ENCODE assay signal across 1 cellular context in the genomic region with DNA sequence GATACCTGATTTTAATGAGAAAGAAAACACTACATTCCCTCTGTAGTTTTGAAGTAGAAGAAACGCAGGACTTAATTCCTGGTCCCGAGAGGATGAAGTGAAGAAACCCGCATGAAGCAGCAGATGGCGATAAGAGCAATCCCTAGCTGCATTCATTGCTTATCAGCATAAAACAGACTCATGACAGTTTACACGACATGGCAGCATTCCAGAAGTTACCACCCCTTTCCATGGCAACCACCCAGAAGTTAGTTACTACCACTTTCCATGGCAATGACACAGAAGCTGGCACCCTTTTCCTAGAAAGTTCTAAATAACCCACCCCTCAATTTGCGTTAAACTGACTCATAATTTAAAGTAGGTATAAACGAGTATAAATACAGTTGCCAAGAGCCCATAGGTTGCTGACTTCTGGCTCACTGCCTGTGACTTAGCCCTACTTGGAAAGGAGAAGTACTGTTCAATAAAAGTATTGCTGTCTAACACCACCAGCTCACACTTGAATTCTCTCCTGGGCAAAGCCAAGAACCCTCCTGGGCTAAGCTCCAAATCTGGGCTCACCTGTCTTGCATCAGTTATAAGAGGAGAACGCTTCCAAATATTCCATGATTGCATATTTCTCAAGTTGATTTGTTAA.
TF ChIP-seq lines count a peak whose summit lies in the region.

No MANE protein-coding gene starts in this region.

TF ChIP-seq in K562, 482 proteins besides CTCF, POLR2A, EP300 and RAD21 (continued from another document and continues in another):
- TF ChIP-seq, protein P1, sequence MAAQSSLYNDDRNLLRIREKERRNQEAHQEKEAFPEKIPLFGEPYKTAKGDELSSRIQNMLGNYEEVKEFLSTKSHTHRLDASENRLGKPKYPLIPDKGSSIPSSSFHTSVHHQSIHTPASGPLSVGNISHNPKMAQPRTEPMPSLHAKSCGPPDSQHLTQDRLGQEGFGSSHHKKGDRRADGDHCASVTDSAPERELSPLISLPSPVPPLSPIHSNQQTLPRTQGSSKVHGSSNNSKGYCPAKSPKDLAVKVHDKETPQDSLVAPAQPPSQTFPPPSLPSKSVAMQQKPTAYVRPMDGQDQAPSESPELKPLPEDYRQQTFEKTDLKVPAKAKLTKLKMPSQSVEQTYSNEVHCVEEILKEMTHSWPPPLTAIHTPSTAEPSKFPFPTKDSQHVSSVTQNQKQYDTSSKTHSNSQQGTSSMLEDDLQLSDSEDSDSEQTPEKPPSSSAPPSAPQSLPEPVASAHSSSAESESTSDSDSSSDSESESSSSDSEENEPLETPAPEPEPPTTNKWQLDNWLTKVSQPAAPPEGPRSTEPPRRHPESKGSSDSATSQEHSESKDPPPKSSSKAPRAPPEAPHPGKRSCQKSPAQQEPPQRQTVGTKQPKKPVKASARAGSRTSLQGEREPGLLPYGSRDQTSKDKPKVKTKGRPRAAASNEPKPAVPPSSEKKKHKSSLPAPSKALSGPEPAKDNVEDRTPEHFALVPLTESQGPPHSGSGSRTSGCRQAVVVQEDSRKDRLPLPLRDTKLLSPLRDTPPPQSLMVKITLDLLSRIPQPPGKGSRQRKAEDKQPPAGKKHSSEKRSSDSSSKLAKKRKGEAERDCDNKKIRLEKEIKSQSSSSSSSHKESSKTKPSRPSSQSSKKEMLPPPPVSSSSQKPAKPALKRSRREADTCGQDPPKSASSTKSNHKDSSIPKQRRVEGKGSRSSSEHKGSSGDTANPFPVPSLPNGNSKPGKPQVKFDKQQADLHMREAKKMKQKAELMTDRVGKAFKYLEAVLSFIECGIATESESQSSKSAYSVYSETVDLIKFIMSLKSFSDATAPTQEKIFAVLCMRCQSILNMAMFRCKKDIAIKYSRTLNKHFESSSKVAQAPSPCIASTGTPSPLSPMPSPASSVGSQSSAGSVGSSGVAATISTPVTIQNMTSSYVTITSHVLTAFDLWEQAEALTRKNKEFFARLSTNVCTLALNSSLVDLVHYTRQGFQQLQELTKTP (IDR thresholded peaks at IDR 0.05; ENCODE audit: low read depth in 1 of 2, partially characterized antibody in 2 of 2), result no peak
- TF ChIP-seq DMBX1 (CRISPR knock-in tag; IDR thresholded peaks at IDR 0.05; ENCODE audit: borderline replicate concordance), result 0 out of 2 replicates have a peak, but pooled peaks have one; percentile 15
- TF ChIP-seq TAF7 (tag; IDR thresholded peaks at IDR 0.05), result no peak
- 0 out of 2 replicates have a peak, but pooled peaks have one; percentile 39 for TF ChIP-seq ILF3 (IDR thresholded peaks at IDR 0.05; ENCODE audit: borderline replicate concordance)
- TF ChIP-seq FOSL1 (tag; conservative IDR thresholded peaks at IDR 0.05), result peak; percentile 63
- no peak for TF ChIP-seq BRD9 (IDR thresholded peaks at IDR 0.05; ENCODE audit: low read depth, partially characterized antibody)
- TF ChIP-seq CBX8 (IDR thresholded peaks at IDR 0.05; ENCODE audit: borderline replicate concordance, extremely low read depth, low read depth, low read length, poor library complexity, severe bottlenecking), result no peak
- TF ChIP-seq HNRNPL (IDR thresholded peaks at IDR 0.05; ENCODE audit: low read depth, low read length), result no peak
- TF ChIP-seq ZNF408 (CRISPR knock-in tag; IDR thresholded peaks at IDR 0.05; ENCODE audit: low read depth), result no peak
- peak; percentile 94 for TF ChIP-seq TAL1 (IDR thresholded peaks at IDR 0.05)
- TF ChIP-seq EWSR1 (IDR thresholded peaks at IDR 0.05; ENCODE audit: borderline replicate concordance, low read depth, partially characterized antibody), result no peak
- TF ChIP-seq KLF16 (IDR thresholded peaks at IDR 0.05), result peak; percentile 81
- no peak for TF ChIP-seq MCM3 (IDR thresholded peaks at IDR 0.05)
- TF ChIP-seq RCOR1 (IDR thresholded peaks at IDR 0.05; ENCODE audit: borderline replicate concordance in 1 of 2, low read depth in 2 of 2, low read length in 2 of 2), result peak in 1 of 2 experiments; percentile 81; a peak in 3 of 4 replicates
- peak; percentile 71 for TF ChIP-seq NFE2 (IDR thresholded peaks at IDR 0.05; ENCODE audit: low read depth)
- TF ChIP-seq SMARCA4 (IDR thresholded peaks at IDR 0.05), result peak; percentile 94
- TF ChIP-seq, protein P2, sequence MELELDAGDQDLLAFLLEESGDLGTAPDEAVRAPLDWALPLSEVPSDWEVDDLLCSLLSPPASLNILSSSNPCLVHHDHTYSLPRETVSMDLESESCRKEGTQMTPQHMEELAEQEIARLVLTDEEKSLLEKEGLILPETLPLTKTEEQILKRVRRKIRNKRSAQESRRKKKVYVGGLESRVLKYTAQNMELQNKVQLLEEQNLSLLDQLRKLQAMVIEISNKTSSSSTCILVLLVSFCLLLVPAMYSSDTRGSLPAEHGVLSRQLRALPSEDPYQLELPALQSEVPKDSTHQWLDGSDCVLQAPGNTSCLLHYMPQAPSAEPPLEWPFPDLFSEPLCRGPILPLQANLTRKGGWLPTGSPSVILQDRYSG (tag; conservative IDR thresholded peaks at IDR 0.05; ENCODE audit: low read depth), result no peak
- TF ChIP-seq, protein P3, sequence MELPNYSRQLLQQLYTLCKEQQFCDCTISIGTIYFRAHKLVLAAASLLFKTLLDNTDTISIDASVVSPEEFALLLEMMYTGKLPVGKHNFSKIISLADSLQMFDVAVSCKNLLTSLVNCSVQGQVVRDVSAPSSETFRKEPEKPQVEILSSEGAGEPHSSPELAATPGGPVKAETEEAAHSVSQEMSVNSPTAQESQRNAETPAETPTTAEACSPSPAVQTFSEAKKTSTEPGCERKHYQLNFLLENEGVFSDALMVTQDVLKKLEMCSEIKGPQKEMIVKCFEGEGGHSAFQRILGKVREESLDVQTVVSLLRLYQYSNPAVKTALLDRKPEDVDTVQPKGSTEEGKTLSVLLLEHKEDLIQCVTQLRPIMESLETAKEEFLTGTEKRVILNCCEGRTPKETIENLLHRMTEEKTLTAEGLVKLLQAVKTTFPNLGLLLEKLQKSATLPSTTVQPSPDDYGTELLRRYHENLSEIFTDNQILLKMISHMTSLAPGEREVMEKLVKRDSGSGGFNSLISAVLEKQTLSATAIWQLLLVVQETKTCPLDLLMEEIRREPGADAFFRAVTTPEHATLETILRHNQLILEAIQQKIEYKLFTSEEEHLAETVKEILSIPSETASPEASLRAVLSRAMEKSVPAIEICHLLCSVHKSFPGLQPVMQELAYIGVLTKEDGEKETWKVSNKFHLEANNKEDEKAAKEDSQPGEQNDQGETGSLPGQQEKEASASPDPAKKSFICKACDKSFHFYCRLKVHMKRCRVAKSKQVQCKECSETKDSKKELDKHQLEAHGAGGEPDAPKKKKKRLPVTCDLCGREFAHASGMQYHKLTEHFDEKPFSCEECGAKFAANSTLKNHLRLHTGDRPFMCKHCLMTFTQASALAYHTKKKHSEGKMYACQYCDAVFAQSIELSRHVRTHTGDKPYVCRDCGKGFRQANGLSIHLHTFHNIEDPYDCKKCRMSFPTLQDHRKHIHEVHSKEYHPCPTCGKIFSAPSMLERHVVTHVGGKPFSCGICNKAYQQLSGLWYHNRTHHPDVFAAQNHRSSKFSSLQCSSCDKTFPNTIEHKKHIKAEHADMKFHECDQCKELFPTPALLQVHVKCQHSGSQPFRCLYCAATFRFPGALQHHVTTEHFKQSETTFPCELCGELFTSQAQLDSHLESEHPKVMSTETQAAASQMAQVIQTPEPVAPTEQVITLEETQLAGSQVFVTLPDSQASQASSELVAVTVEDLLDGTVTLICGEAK (IDR thresholded peaks at IDR 0.05), result no peak
- TF ChIP-seq, protein P3 (CRISPR knock-in tag; IDR thresholded peaks at IDR 0.05), result no peak
- TF ChIP-seq TEAD4 (IDR thresholded peaks at IDR 0.05; ENCODE audit: low read length), result peak; percentile 96
- TF ChIP-seq TEAD4 (CRISPR knock-in tag; IDR thresholded peaks at IDR 0.05; ENCODE audit: borderline replicate concordance), result no peak
- TF ChIP-seq HDAC1 (IDR thresholded peaks at IDR 0.05), result peak in 1 of 2 experiments; percentile 65; a peak in 2 of 4 replicates
- TF ChIP-seq MYC (IDR thresholded peaks at IDR 0.05; ENCODE audit: low read depth, low read length), result peak; percentile 30; the same call in 1 of the 2 replicates
- no peak for TF ChIP-seq MYC (CRISPR knock-in tag; IDR thresholded peaks at IDR 0.05; ENCODE audit: borderline replicate concordance, low read depth)
- TF ChIP-seq RBM17 (IDR thresholded peaks at IDR 0.05; ENCODE audit: borderline replicate concordance, low read depth, low read length), result no peak
- TF ChIP-seq SMARCE1 (IDR thresholded peaks at IDR 0.05), result peak; percentile 92
- 0 out of 2 replicates have a peak, but pooled peaks have one; percentile 49 for TF ChIP-seq LCOR (CRISPR knock-in tag; IDR thresholded peaks at IDR 0.05)
- no peak for TF ChIP-seq ZNF507 (tag; conservative IDR thresholded peaks at IDR 0.05)
- TF ChIP-seq RHOXF2B (CRISPR knock-in tag; conservative IDR thresholded peaks at IDR 0.05), result no peak
- TF ChIP-seq, protein P4, sequence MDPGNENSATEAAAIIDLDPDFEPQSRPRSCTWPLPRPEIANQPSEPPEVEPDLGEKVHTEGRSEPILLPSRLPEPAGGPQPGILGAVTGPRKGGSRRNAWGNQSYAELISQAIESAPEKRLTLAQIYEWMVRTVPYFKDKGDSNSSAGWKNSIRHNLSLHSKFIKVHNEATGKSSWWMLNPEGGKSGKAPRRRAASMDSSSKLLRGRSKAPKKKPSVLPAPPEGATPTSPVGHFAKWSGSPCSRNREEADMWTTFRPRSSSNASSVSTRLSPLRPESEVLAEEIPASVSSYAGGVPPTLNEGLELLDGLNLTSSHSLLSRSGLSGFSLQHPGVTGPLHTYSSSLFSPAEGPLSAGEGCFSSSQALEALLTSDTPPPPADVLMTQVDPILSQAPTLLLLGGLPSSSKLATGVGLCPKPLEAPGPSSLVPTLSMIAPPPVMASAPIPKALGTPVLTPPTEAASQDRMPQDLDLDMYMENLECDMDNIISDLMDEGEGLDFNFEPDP (CRISPR knock-in tag; IDR thresholded peaks at IDR 0.05), result no peak
- no peak for TF ChIP-seq PRPF4 (IDR thresholded peaks at IDR 0.05; ENCODE audit: insufficient read depth, low read depth, low read length, poor library complexity, severe bottlenecking)
- no peak for TF ChIP-seq JUN (IDR thresholded peaks at IDR 0.05; ENCODE audit: borderline replicate concordance, low read depth, low read length)
- no peak for TF ChIP-seq JUN (CRISPR knock-in tag; IDR thresholded peaks at IDR 0.05; ENCODE audit: borderline replicate concordance)
- peak; percentile 86 for TF ChIP-seq SMARCC2 (IDR thresholded peaks at IDR 0.05; ENCODE audit: low read depth)
- TF ChIP-seq MEF2A (IDR thresholded peaks at IDR 0.05; ENCODE audit: control insufficient read depth, low read depth, low read length), result 0 out of 2 replicates have a peak, but pooled peaks have one; percentile 11
- TF ChIP-seq PYGO2 (tag; IDR thresholded peaks at IDR 0.05), result peak; percentile 63; the same call in 1 of the 2 replicates
- no peak for TF ChIP-seq TBP (optimal IDR thresholded peaks at IDR 0.05; ENCODE audit: low read depth, low read length)
- no peak for TF ChIP-seq NR2F6 (CRISPR knock-in tag; IDR thresholded peaks at IDR 0.05)
- 0 out of 2 replicates have a peak, but pooled peaks have one; percentile 40 for TF ChIP-seq KLF1 (tag; IDR thresholded peaks at IDR 0.05)
- TF ChIP-seq, protein P5, sequence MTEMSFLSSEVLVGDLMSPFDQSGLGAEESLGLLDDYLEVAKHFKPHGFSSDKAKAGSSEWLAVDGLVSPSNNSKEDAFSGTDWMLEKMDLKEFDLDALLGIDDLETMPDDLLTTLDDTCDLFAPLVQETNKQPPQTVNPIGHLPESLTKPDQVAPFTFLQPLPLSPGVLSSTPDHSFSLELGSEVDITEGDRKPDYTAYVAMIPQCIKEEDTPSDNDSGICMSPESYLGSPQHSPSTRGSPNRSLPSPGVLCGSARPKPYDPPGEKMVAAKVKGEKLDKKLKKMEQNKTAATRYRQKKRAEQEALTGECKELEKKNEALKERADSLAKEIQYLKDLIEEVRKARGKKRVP (CRISPR knock-in tag; IDR thresholded peaks at IDR 0.05), result no peak
- TF ChIP-seq ZKSCAN1 (IDR thresholded peaks at IDR 0.05; ENCODE audit: low read depth, low read length), result 0 out of 2 replicates have a peak, but pooled peaks have one; percentile 16
- TF ChIP-seq TEAD1 (CRISPR knock-in tag; IDR thresholded peaks at IDR 0.05), result 0 out of 4 replicates have a peak, but pooled peaks have one; percentile 31 to 49
- TF ChIP-seq SMARCB1 (IDR thresholded peaks at IDR 0.05; ENCODE audit: insufficient read length, low read depth), result peak; percentile 75
- no peak for TF ChIP-seq SNRNP70 (optimal IDR thresholded peaks at IDR 0.05; ENCODE audit: low read depth, low read length)
- peak; percentile 37 for TF ChIP-seq CCNT2 (IDR thresholded peaks at IDR 0.05; ENCODE audit: borderline replicate concordance, extremely low read depth, insufficient read length, low read depth, low read length)
- peak; percentile 97 for TF ChIP-seq ARID1B (IDR thresholded peaks at IDR 0.05)
- TF ChIP-seq GATA2 (CRISPR knock-in tag; IDR thresholded peaks at IDR 0.05), result peak; percentile 61
- TF ChIP-seq MBD2 (IDR thresholded peaks at IDR 0.05; ENCODE audit: borderline replicate concordance, low read depth), result peak; percentile 33; the same call in 1 of the 2 replicates
- TF ChIP-seq ZNF780A (CRISPR knock-in tag; IDR thresholded peaks at IDR 0.05), result no peak
- TF ChIP-seq FOXP1 (CRISPR knock-in tag; IDR thresholded peaks at IDR 0.05), result no peak
- TF ChIP-seq ZNF561 (CRISPR knock-in tag; conservative IDR thresholded peaks at IDR 0.05), result no peak
